In genomic region chr4:7686166-7686870, GRCh38 we compare ENCODE assay signal across 21 cellular contexts.
"Had no signal": no experiment of that assay in that cellular context is flagged by ENCODE, and none has a peak within 500 bp of the region (broad histone marks: within the 10 kb centered on the region; RNA-seq: fewer than 3 reads in every experiment).

No MANE protein-coding gene starts in this region.

- H3K4me3 ChIP-seq: K562, SJCRH30 had no signal

- H3K9me3 ChIP-seq: SJCRH30 had no signal

- H3K4me3 Mint-ChIP-seq: IgD-negative memory B cell had no signal

- H3K4me1 Mint-ChIP-seq: IgD-negative memory B cell had no signal

- H3K4me2 ChIP-seq: KMS-11 had no signal

- ATAC-seq: K562 had no signal

- H3K4me1 ChIP-seq: SJCRH30 had no signal

- H3K27me3 ChIP-seq: SJCRH30 had no signal

- H3K36me3 Mint-ChIP-seq: IgD-negative memory B cell had no signal

- H3K9ac ChIP-seq: KMS-11 had no signal

- H3K27ac ChIP-seq: KMS-11, SJCRH30 had no signal

- FAIRE-seq: K562, RCC 7860 had no signal

- H3K36me3 ChIP-seq: SJCRH30 had no signal

- DNase-seq: Kasumi-1, MM.1S, NCI-H1092 treated with DMSO at 0.1 percent for 48 hours, NCI-H1436, NCI-H187, NCI-H2029, NCI-H2081 treated with DMSO at 0.1 percent for 48 hours, NCI-H2171, NCI-H226, NCI-H446, NCI-H510A, NCI-H524 treated with DMSO at 0.1 percent for 48 hours, NCI-H69, NCI-H774, RPMI8226, SHP77 treated with DMSO at 0.1 percent for 48 hours, SJCRH30 had no signal
